ENCODE assay signal across 25 cellular contexts in the genomic region with DNA sequence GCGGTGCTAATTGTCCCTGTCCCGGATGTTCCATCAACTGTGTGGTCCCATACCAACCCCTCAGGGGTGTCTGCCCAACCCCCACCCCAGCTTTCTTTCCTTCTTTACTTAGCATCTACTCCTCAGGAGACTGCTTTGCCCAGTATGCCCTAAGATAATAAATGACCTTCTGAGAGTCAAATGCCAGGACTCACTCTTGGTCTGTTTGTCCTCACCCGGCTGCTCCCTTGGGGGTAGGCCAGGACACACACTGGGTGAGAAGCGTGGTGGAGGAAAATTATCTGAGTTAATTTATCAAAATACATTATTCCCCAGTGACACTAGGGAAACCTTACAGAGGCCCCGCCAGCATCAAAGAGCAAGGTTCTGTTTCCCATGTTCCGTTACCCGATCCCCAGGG.
"Had no signal": no experiment of that assay in that cellular context is flagged by ENCODE, and none has a peak within 500 bp of the region (broad histone marks: within the 10 kb centered on the region; RNA-seq: fewer than 3 reads in every experiment).

No MANE protein-coding gene starts in this region.

- H3K9me3 ChIP-seq: neutrophil, pancreas, prostate gland, right lobe of liver, sigmoid colon, thoracic aorta, thyroid gland, vagina had no signal

- H3K27ac ChIP-seq: neutrophil, pancreas, prostate gland, right atrium auricular region, right lobe of liver, sigmoid colon, stomach, thoracic aorta, thyroid gland, tibial nerve, upper lobe of left lung, vagina had no signal

- DNase-seq: nephron progenitor cell; nucleus accumbens; pancreas; retina; right lobe of liver; sigmoid colon; small intestine; stimulated activated CD4-positive, alpha-beta T cell treated with anti-CD3 and anti-CD28 coated beads, Interleukin-15, amount 100 ng/mL, for 24 hours; stimulated activated CD4-positive, alpha-beta T cell treated with anti-CD3 and anti-CD28 coated beads, Interleukin-2, amount 100 ng/mL, for 24 hours; stimulated activated CD4-positive, alpha-beta T cell treated with anti-CD3 and anti-CD28 coated beads, Interleukin-2, amount 100 ng/mL, for 48 hours; stimulated activated CD4-positive, alpha-beta T cell treated with anti-CD3 and anti-CD28 coated beads, Interleukin-4, amount 100 ng/mL, for 24 hours; stimulated activated naive B cell treated with anti-CD40 and anti-IgM and Interleukin-4, amounts not matched to agents 10 μg/mL and 1 μg/mL and 100 μg/mL, for 72 hours; stimulated activated naive CD4-positive, alpha-beta T cell treated with Interleukin-2 at 50 U/mL for 16 hours; stomach; thyroid gland; trophoblast cell; upper lobe of left lung had no signal

- H3K27me3 ChIP-seq: neutrophil, pancreas, right atrium auricular region, right lobe of liver, sigmoid colon, thyroid gland, tibial nerve, upper lobe of left lung, vagina had no signal

- H3K4me1 ChIP-seq: pancreas, prostate gland, right atrium auricular region, right lobe of liver, sigmoid colon, stomach, thyroid gland, tibial nerve, upper lobe of left lung, vagina had no signal

- H3K4me3 ChIP-seq: pancreas, prostate gland, right atrium auricular region, right lobe of liver, sigmoid colon, stomach, thoracic aorta, thyroid gland, tibial nerve, upper lobe of left lung, vagina had no signal

- ATAC-seq: natural killer cell treated with Interleukin-12 subunit alpha and Interleukin-12 subunit beta and Interleukin-15 and Interleukin-18, amount 100 ng/mL, for 72 hours; pancreas; right lobe of liver; stimulated activated effector memory CD8-positive, alpha-beta T cell treated with anti-CD3 and anti-CD28 coated beads, Interleukin-12 subunit alpha, Interleukin-12 subunit beta, amount 100 ng/mL, for 72 hours; stimulated activated naive B cell treated with anti-CD40 and anti-IgM and Interleukin-4, amounts not matched to agents 10 μg/mL and 1 μg/mL and 100 μg/mL, for 72 hours had no signal

- H3K36me3 ChIP-seq: neutrophil, pancreas, prostate gland, right atrium auricular region, right lobe of liver, sigmoid colon, stomach, thoracic aorta, thyroid gland, upper lobe of left lung, vagina had no signal
